Comparison of ENCODE assay signal across 1 cellular context in the genomic region with DNA sequence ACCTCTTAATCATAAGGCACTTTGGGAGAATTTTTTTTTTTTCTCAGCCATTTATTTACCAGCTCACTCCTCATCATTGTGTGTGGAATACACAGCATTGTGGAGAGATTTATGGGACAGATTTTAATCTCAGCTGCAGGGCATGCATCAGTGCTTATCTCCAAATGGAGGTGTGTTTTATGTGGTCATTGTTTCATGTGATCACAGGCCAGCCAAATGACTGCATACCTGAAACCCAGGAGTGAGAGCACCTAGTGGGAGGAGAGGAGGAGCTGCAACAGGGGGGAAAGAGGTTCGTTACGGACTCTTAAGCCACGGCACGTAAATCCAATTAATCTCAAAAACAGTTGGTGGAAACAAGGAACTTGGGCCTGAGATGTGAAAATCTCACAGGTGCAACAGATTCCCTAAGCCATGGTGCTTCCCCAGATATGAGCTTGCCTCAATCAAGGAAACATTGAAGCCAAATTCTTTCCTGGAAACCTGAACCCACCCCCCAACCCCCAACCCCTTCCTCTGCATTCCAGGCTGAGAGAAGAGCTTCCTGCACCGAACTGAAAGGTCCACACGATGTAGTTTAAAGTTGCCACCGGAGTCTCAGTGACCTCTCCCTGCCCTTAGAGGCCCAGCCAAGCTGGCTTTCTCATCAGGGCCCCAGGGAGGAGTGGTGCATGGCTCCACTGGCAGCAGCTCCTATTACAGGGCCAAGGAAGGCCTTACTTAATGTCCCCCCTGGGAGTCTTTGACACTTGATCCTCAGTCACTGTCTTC.
TF ChIP-seq lines count a peak whose summit lies in the region.

No MANE protein-coding gene starts in this region.

TF ChIP-seq in GM23338, 12 proteins besides CTCF, POLR2A, EP300 and RAD21 (continued from another document):
- TF ChIP-seq, protein P1, sequence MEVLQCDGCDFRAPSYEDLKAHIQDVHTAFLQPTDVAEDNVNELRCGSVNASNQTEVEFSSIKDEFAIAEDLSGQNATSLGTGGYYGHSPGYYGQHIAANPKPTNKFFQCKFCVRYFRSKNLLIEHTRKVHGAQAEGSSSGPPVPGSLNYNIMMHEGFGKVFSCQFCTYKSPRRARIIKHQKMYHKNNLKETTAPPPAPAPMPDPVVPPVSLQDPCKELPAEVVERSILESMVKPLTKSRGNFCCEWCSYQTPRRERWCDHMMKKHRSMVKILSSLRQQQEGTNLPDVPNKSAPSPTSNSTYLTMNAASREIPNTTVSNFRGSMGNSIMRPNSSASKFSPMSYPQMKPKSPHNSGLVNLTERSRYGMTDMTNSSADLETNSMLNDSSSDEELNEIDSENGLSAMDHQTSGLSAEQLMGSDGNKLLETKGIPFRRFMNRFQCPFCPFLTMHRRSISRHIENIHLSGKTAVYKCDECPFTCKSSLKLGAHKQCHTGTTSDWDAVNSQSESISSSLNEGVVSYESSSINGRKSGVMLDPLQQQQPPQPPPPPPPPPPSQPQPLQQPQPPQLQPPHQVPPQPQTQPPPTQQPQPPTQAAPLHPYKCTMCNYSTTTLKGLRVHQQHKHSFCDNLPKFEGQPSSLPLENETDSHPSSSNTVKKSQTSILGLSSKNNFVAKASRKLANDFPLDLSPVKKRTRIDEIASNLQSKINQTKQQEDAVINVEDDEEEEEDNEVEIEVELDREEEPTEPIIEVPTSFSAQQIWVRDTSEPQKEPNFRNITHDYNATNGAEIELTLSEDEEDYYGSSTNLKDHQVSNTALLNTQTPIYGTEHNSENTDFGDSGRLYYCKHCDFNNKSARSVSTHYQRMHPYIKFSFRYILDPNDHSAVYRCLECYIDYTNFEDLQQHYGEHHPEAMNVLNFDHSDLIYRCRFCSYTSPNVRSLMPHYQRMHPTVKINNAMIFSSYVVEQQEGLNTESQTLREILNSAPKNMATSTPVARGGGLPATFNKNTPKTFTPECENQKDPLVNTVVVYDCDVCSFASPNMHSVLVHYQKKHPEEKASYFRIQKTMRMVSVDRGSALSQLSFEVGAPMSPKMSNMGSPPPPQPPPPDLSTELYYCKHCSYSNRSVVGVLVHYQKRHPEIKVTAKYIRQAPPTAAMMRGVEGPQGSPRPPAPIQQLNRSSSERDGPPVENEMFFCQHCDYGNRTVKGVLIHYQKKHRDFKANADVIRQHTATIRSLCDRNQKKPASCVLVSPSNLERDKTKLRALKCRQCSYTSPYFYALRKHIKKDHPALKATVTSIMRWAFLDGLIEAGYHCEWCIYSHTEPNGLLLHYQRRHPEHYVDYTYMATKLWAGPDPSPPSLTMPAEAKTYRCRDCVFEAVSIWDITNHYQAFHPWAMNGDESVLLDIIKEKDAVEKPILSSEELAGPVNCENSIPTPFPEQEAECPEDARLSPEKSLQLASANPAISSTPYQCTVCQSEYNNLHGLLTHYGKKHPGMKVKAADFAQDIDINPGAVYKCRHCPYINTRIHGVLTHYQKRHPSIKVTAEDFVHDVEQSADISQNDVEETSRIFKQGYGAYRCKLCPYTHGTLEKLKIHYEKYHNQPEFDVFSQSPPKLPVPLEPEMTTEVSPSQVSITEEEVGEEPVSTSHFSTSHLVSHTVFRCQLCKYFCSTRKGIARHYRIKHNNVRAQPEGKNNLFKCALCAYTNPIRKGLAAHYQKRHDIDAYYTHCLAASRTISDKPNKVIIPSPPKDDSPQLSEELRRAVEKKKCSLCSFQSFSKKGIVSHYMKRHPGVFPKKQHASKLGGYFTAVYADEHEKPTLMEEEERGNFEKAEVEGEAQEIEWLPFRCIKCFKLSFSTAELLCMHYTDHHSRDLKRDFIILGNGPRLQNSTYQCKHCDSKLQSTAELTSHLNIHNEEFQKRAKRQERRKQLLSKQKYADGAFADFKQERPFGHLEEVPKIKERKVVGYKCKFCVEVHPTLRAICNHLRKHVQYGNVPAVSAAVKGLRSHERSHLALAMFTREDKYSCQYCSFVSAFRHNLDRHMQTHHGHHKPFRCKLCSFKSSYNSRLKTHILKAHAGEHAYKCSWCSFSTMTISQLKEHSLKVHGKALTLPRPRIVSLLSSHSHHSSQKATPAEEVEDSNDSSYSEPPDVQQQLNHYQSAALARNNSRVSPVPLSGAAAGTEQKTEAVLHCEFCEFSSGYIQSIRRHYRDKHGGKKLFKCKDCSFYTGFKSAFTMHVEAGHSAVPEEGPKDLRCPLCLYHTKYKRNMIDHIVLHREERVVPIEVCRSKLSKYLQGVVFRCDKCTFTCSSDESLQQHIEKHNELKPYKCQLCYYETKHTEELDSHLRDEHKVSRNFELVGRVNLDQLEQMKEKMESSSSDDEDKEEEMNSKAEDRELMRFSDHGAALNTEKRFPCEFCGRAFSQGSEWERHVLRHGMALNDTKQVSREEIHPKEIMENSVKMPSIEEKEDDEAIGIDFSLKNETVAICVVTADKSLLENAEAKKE (CRISPR knock-in tag; IDR thresholded peaks at IDR 0.05): peak; percentile 62
- 0 out of 2 replicates have a peak, but pooled peaks have one; percentile 18 for TF ChIP-seq POLR2AphosphoS5 (IDR thresholded peaks at IDR 0.05; ENCODE audit: low read depth)
